Comparison of ENCODE assay signal across 1 cellular context in the genomic region with DNA sequence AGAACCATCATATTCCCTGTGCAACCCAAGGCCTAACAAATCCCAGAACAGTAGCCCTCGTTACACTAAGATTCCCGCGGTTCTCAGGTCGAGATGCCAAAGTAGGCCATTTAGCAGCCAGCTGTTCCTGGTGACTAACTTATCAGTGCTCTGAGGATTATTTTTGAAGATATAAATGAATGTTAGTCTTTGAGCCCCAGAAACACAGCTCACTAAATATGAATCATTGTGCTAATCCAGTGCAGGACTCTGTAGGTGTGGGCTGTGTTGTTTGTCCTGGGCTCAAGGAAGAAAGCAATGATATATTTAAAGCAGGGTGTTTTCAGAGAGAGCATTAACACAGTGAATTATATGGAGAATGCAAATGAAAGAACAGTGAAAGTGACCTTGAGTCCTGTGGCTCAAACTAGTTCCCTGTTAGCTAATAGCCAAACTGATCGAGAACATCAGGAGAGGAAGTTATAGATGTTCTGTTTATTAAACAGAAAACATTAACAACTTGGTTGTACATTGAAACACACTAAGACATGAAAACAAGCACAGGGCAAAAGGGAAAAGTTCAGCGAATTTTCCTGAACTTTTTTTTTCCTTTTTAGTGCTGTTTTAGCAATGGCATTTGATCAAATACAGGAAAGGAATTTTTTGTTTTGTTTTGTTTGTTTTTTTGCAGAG.
A peak's percentile ranks its signal among the peaks of the same experiment; 100 is the strongest.
TF ChIP-seq lines count a peak whose summit lies in the region.

No MANE protein-coding gene starts in this region.

TF ChIP-seq in liver, 16 proteins besides CTCF, POLR2A, EP300 and RAD21 (continued from another document):
- TF ChIP-seq REST (IDR thresholded peaks at IDR 0.05) (peak; percentile 22), HNF4G (IDR thresholded peaks at IDR 0.05) (peak; percentile 16), YY1 (IDR thresholded peaks at IDR 0.05) (no peak), HNF4A (conservative IDR thresholded peaks at IDR 0.05) (peak; percentile 66 to 69), RXRA (IDR thresholded peaks at IDR 0.05) (peak; percentile 44 to 72), SP1 (IDR thresholded peaks at IDR 0.05) (peak; percentile 48)
- TF ChIP-seq, protein P1, sequence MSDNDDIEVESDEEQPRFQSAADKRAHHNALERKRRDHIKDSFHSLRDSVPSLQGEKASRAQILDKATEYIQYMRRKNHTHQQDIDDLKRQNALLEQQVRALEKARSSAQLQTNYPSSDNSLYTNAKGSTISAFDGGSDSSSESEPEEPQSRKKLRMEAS (IDR thresholded peaks at IDR 0.05) = peak; percentile 14
TF ChIP-seq in liver: peak in this region for 6.
